In genomic region chr1:28129150-28129549, GRCh38 we compare ENCODE assay signal across 12 cellular contexts. TPM values are rescaled to one million over a fixed set of nuclear protein-coding genes. Genes with fewer than 3 reads are reported as not detected.
DNase-seq lines count a peak whose midpoint lies in the region; ATAC-seq, FAIRE-seq and TF ChIP-seq lines count a peak whose summit lies in the region.
"Had no signal": no experiment of that assay in that cellular context is flagged by ENCODE, and none has a peak within 500 bp of the region (broad histone marks: within the 10 kb centered on the region; RNA-seq: fewer than 3 reads in every experiment).

No MANE protein-coding gene starts in this region.

- 0% methylated on average over 1 of the region's 1 CpG for WGBS in A549 (ENCODE audit: missing lambda C conversion rate)
- WGBS in gastroesophageal sphincter (ENCODE audit: low coverage in 1 of 2), 2 donors, result 0% methylated on average over 1 of the region's 1 CpG

- BruUV-seq in A673 (replicated peaks; lab: Mats Ljungman, UMichigan), result no TSS peak

- intact Hi-C loops in A673 (cut with micrococcal nuclease; ENCODE audit: unreplicated experiment), result no loop called here

- DNase-seq in A549 (ENCODE audit: low read depth in 1 of 2, low spot score in 1 of 2), result peak in 1 of 2 experiments; percentile 55
- DNase-seq in HK-2 (ENCODE audit: unreplicated experiment), result peak; percentile 71
- peak; percentile 59 for DNase-seq in astrocyte of the spinal cord (ENCODE audit: low read depth, low spot score)
- no peak for DNase-seq in epidermal melanocyte (ENCODE audit: insufficient read length, low spot score)
- DNase-seq in Ammon's horn (ENCODE audit: low spot score), result no peak
- no peak for DNase-seq in A673 (ENCODE audit: low spot score)
- DNase-seq: amniotic stem cell, GDM1, NCI-H187, small intestine had no signal

- no peak for FAIRE-seq in A549 (lab: Jason Lieb, UNC)
- FAIRE-seq: small intestine had no signal

- no peaks in the 10 kb centered on the region for H3K9me3 ChIP-seq in A549
- H3K9me3 ChIP-seq in gastroesophageal sphincter, result no peaks in the 10 kb centered on the region
- no peaks in the 10 kb centered on the region for H3K9me3 ChIP-seq in A673 (ENCODE audit: low read depth, low read length, poor library complexity, severe bottlenecking)

- no peak for TF ChIP-seq RAD21 in A549 (conservative IDR thresholded peaks at IDR 0.05 in 1 of 2, IDR thresholded peaks at IDR 0.05 in 1 of 2)

- peak overlapping the region; percentile 42 for H3K4me2 ChIP-seq in A549

- POLR2A ChIA-PET in A549 (lab: Yijun Ruan, JAX), result no interaction called here
- POLR2A ChIA-PET in A673 (lab: Charles Lee; ENCODE audit: low non-redundant PET), result no interaction called here

- peak overlapping the region; percentile 62 to 78 for H3K27ac ChIP-seq in A549
- H3K27ac ChIP-seq in gastroesophageal sphincter, result peak overlapping the region in 1 of 4 donors; percentile 17
- H3K27ac ChIP-seq in A673 (ENCODE audit: low read depth, low read length, poor library complexity, severe bottlenecking), result no peak overlapping the region

- no peaks in the 10 kb centered on the region for H3K36me3 ChIP-seq in gastroesophageal sphincter
- no peaks in the 10 kb centered on the region for H3K36me3 ChIP-seq in A673 (ENCODE audit: insufficient read depth, low read length, poor library complexity, severe bottlenecking)

- no peak overlapping the region for H3K4me3 ChIP-seq in A549
- H3K4me3 ChIP-seq in astrocyte of the spinal cord (ENCODE audit: low read depth, low read length), result no peak overlapping the region
- no peak overlapping the region for H3K4me3 ChIP-seq in gastroesophageal sphincter
- H3K4me3 ChIP-seq in A673 (ENCODE audit: low read depth, low read length, poor library complexity, severe bottlenecking), result no peak overlapping the region

- in situ Hi-C loops in astrocyte of the spinal cord (cut with HindIII; ENCODE audit: low sequenced_read_pairs), result no loop called here

- no peak for TF ChIP-seq EP300 in A549 (IDR thresholded peaks at IDR 0.05)
- TF ChIP-seq EP300 in gastroesophageal sphincter (IDR thresholded peaks at IDR 0.05), result no peak

- peaks cover 46% of the 10 kb centered on the region for H3K27me3 ChIP-seq in gastroesophageal sphincter
- peaks cover 15% of the 10 kb centered on the region for H3K27me3 ChIP-seq in A673 (replicated peaks; ENCODE audit: insufficient read depth, low read depth, low read length, poor library complexity)

- H3K4me1 ChIP-seq in A549 (peaks cover 8% of the 10 kb centered on the region), gastroesophageal sphincter (no peaks in the 10 kb centered on the region), A673 (ENCODE audit: insufficient read depth, low read length, poor library complexity, severe bottlenecking) (no peaks in the 10 kb centered on the region)

- peak; percentile 80 to 82 for ATAC-seq in A549
- peak; percentile 51 for ATAC-seq in gastroesophageal sphincter
- no peak for ATAC-seq in GM21825 (IDR thresholded peaks at IDR 0.05; ENCODE audit: unreplicated experiment)

- CTCF ChIA-PET in A549 (lab: Yijun Ruan, JAX) (no interaction called here), A673 (lab: Charles Lee) (no interaction called here)

- no peak for TF ChIP-seq POLR2A in A549 (IDR thresholded peaks at IDR 0.05; ENCODE audit: low read length)
- no peak for TF ChIP-seq POLR2A in gastroesophageal sphincter (IDR thresholded peaks at IDR 0.05)

- TF ChIP-seq CTCF in A549 (IDR thresholded peaks at IDR 0.05) (no peak), astrocyte of the spinal cord (IDR thresholded peaks at IDR 0.05; ENCODE audit: low read depth, low read length) (no peak), gastroesophageal sphincter (IDR thresholded peaks at IDR 0.05) (no peak), A673 (conservative IDR thresholded peaks at IDR 0.05; ENCODE audit: low read depth, low read length) (no peak)

TF ChIP-seq in A549, 52 proteins besides CTCF, POLR2A, EP300 and RAD21:
- TF ChIP-seq MAFK (IDR thresholded peaks at IDR 0.05; ENCODE audit: partially characterized antibody), result no peak
- no peak for TF ChIP-seq RFX5 (IDR thresholded peaks at IDR 0.05)

RNA-seq across cellular contexts. Expression of gene EYA3, which starts 40.7 kb away (rescaled TPM):
- polyA plus RNA-seq in A549 (2011; rRNA removed), result 9.3 and 11.7 TPM in 2 replicates
- 2.7 and 3.6 TPM in 2 replicates for polyA plus RNA-seq in A549 (2012; cell fraction: cytosol; rRNA removed)
- polyA plus RNA-seq in A549 (2012; cell fraction: nucleus; rRNA removed), result 4.1 and 6.3 TPM in 2 replicates
- 5.3 to 6.2 TPM (median 5.7 TPM) in 3 replicates for polyA plus RNA-seq in A549 (2017; fragmentation: RNase III; extraction: RNeasy Plus Mini Kit Qiagen cat#74134 plus additional on column Dnase treatment)
- polyA minus RNA-seq in A549 (2011; rRNA and poly(A)+ RNA removed), result 17.5 and 20.3 TPM in 2 replicates
- 10 to 100 TPM in 1 of 4 donors, 1 to 10 TPM in 3; 8.4 to 14.5 (median 9.6) TPM for total RNA-seq in gastroesophageal sphincter
- total RNA-seq in A673 (2021), result 30.7 and 33.4 TPM in 2 replicates

RNA-seq across cellular contexts. Expression of gene PTAFR, which starts 47.3 kb away (rescaled TPM):
- polyA plus RNA-seq in A549 (2011; rRNA removed) (0.58 and 0.83 TPM in 2 replicates), A549 (2017; fragmentation: RNase III; extraction: RNeasy Plus Mini Kit Qiagen cat#74134 plus additional on column Dnase treatment) (0.17 to 0.24 TPM (median 0.17 TPM) in 3 replicates)
- polyA plus RNA-seq in A549 (2012; cell fraction: cytosol; rRNA removed), result 0.50 and 0.84 TPM in 2 replicates
- 0.26 and 0.40 TPM in 2 replicates for polyA plus RNA-seq in A549 (2012; cell fraction: nucleus; rRNA removed)
- 0.70 and 0.83 TPM in 2 replicates for polyA minus RNA-seq in A549 (2011; rRNA and poly(A)+ RNA removed)
- total RNA-seq in gastroesophageal sphincter (1 to 10 TPM; 3.3 to 8.8 (median 4.9) TPM), A673 (2021) (0.09 and 0.11 TPM in 2 replicates)

Comparison
In these comparisons a context has a peak if more than half of its experiments do, and no peak if none do; other contexts are left out.
1. DNase-seq: peak in HK-2 (single experiment) and astrocyte of the spinal cord (single experiment); none in epidermal melanocyte (single experiment), Ammon's horn (single experiment) and A673 (single experiment).